8 cellular contexts compared by ENCODE assay signal in genomic region chr19:3358919-3359849, GRCh38. TPM values are rescaled to one million over a fixed set of nuclear protein-coding genes. Genes with fewer than 3 reads are reported as not detected.
DNase-seq lines count a peak whose midpoint lies in the region; ATAC-seq and TF ChIP-seq lines count a peak whose summit lies in the region.

No MANE protein-coding gene starts in this region.

- ATAC-seq in GM19372 (IDR thresholded peaks at IDR 0.05; ENCODE audit: low read depth, unreplicated experiment) (peak; percentile 36), RWPE2 (ENCODE audit: low read depth) (peak; percentile 24; the same call in 1 of the 3 replicates), left cardiac atrium (peak; percentile 48), HG03378 (IDR thresholded peaks at IDR 0.05; ENCODE audit: unreplicated experiment) (no peak)
- ATAC-seq in activated naive CD4-positive, alpha-beta T cell treated with anti-CD3 and anti-CD28 coated beads, Interleukin-2, amount 50 U/mL, for 72 hours, result peak; percentile 43 to 46

- intact Hi-C loops in left cardiac atrium (cut with DNase I), result no loop called here

- no peak for TF ChIP-seq CTCF in AG09309 (IDR thresholded peaks at IDR 0.05; ENCODE audit: control insufficient read depth, insufficient read depth, low read depth, low read length, missing control alignments)
- TF ChIP-seq CTCF in RWPE2 (IDR thresholded peaks at IDR 0.05; ENCODE audit: poor library complexity, severe bottlenecking), result no peak

- H3K27ac Mint-ChIP-seq in activated naive CD4-positive, alpha-beta T cell treated with anti-CD3 and anti-CD28 coated beads, Interleukin-2, amount 50 U/mL, for 72 hours, result peak overlapping the region in 1 of 2 donors; percentile 55

- H3K4me1 ChIP-seq in RWPE2 (ENCODE audit: insufficient read depth, poor library complexity, severe bottlenecking), result no peaks in the 10 kb centered on the region

- H3K4me3 ChIP-seq in AG09309 (ENCODE audit: control insufficient read depth, low read depth, low read length), result peak overlapping the region; percentile 78
- peak overlapping the region; percentile 72 for H3K4me3 ChIP-seq in RWPE2 (ENCODE audit: severe bottlenecking)

- peak overlapping the region; percentile 71 for H3K27ac ChIP-seq in RWPE2 (ENCODE audit: poor library complexity, severe bottlenecking)

- no peak for DNase-seq in AG09309 (ENCODE audit: low read depth)
- no peak for DNase-seq in RWPE2 (ENCODE audit: low spot score)
- peak in 1 of 2 donors; percentile 48 for DNase-seq in activated naive CD4-positive, alpha-beta T cell treated with anti-CD3 and anti-CD28 coated beads, Interleukin-2, amount 50 U/mL, for 72 hours (ENCODE audit: low spot score in 2 of 2)
- peak; percentile 70 for DNase-seq in left cardiac atrium
- peak; percentile 78 for DNase-seq in putamen (ENCODE audit: low spot score)
- no peak for DNase-seq in amniotic stem cell (lab: John Stamatoyannopoulos, UW)

- no peaks in the 10 kb centered on the region for H3K27me3 ChIP-seq in RWPE2 (ENCODE audit: insufficient read depth, poor library complexity, severe bottlenecking)

- H3K36me3 Mint-ChIP-seq in activated naive CD4-positive, alpha-beta T cell treated with anti-CD3 and anti-CD28 coated beads, Interleukin-2, amount 50 U/mL, for 72 hours, result peaks cover 0 to 4% of the 10 kb centered on the region in 2 donors

- H3K36me3 ChIP-seq in RWPE2 (ENCODE audit: low read depth), result no peaks in the 10 kb centered on the region

- H3K9me3 ChIP-seq in RWPE2 (ENCODE audit: severe bottlenecking), result no peaks in the 10 kb centered on the region

- H3K9me3 Mint-ChIP-seq in activated naive CD4-positive, alpha-beta T cell treated with anti-CD3 and anti-CD28 coated beads, Interleukin-2, amount 50 U/mL, for 72 hours, result no peaks in the 10 kb centered on the region

RNA-seq across cellular contexts. Expression of gene NFIC, which starts 7.2 kb away (rescaled TPM):
- 10 to 100 TPM; 10.4 to 23.1 TPM for total RNA-seq in activated naive CD4-positive, alpha-beta T cell treated with anti-CD3 and anti-CD28 coated beads, Interleukin-2, amount 50 U/mL, for 72 hours
- 100 to 1,000 TPM; 144 to 173 TPM for total RNA-seq in left cardiac atrium

Comparison
In these comparisons a context has a peak if more than half of its experiments do, and no peak if none do; other contexts are left out.
1. DNase-seq: peak in left cardiac atrium (single experiment) and putamen (single experiment); none in AG09309 (single experiment), RWPE2 (single experiment) and amniotic stem cell (single experiment).
2. RNA of gene NFIC, which starts 7.2 kb away (total RNA-seq): 144 to 173 TPM in left cardiac atrium; 10.4 to 23.1 TPM in activated naive CD4-positive, alpha-beta T cell treated with anti-CD3 and anti-CD28 coated beads, Interleukin-2, amount 50 U/mL, for 72 hours; every median in the first group is over 4 times any median in the second.